In genomic region chr3:106428565-106428994, GRCh38 we compare ENCODE assay signal across 9 cellular contexts.
DNase-seq lines count a peak whose midpoint lies in the region; ATAC-seq and TF ChIP-seq lines count a peak whose summit lies in the region.
"Had no signal": no experiment of that assay in that cellular context is flagged by ENCODE, and none has a peak within 500 bp of the region (broad histone marks: within the 10 kb centered on the region; RNA-seq: fewer than 3 reads in every experiment).

No MANE protein-coding gene starts in this region.

- H3K4me3 ChIP-seq in fibroblast of the aortic adventitia (ENCODE audit: low read depth, low read length): no peak overlapping the region
- H3K4me3 ChIP-seq: stomach had no signal

- peak; percentile 31 for DNase-seq in DMS 273 (lab: John Stamatoyannopoulos, UW; ENCODE audit: unreplicated experiment)
- no peak for DNase-seq in DMS 273 treated with DMSO at 0.1 percent for 48 hours (lab: John Stamatoyannopoulos, UW)
- DNase-seq in RKO (ENCODE audit: low spot score): peak; percentile 78
- peak; percentile 99 for DNase-seq in fibroblast of the aortic adventitia (ENCODE audit: low read depth)
- peak; percentile 21 to 30 for DNase-seq in stimulated activated CD4-positive, alpha-beta T cell treated with anti-CD3 and anti-CD28 coated beads, Interleukin-2, amount 100 ng/mL, for 48 hours
- DNase-seq in T-helper 9 cell: no peak
- DNase-seq: stomach had no signal

- no peak for TF ChIP-seq CTCF in fibroblast of the aortic adventitia (IDR thresholded peaks at IDR 0.05; ENCODE audit: insufficient read depth, low read length)

- no peak for ATAC-seq in HG03354 (IDR thresholded peaks at IDR 0.05; ENCODE audit: poor library complexity, severe bottlenecking, unreplicated experiment)
- no peak for ATAC-seq in GM18868 (IDR thresholded peaks at IDR 0.05; ENCODE audit: unreplicated experiment)

Comparison
In these comparisons a context has a peak if more than half of its experiments do, and no peak if none do; other contexts are left out.
1. DNase-seq: peak in DMS 273 (single experiment), RKO (single experiment), fibroblast of the aortic adventitia (single experiment) and stimulated activated CD4-positive, alpha-beta T cell treated with anti-CD3 and anti-CD28 coated beads, Interleukin-2, amount 100 ng/mL, for 48 hours (2 of 2); none in DMS 273 treated with DMSO at 0.1 percent for 48 hours (single experiment) and T-helper 9 cell (single experiment).